5 cellular contexts compared by ENCODE assay signal in genomic region chr18:49853011-49853410, GRCh38.
"Had no signal": no experiment of that assay in that cellular context is flagged by ENCODE, and none has a peak within 500 bp of the region (broad histone marks: within the 10 kb centered on the region; RNA-seq: fewer than 3 reads in every experiment).

No MANE protein-coding gene starts in this region.

- ATAC-seq: GM23338, HepG2 had no signal

- H2AFZ ChIP-seq: GM23338 had no signal

- DNase-seq: H9, HCEC 1CT had no signal

- H3K4me2 ChIP-seq: GM23338 had no signal

- H3K27ac ChIP-seq: HL-60 had no signal

- H3K4me3 ChIP-seq: GM23338 had no signal
